1 cellular context compared by ENCODE assay signal in genomic region chr14:30521899-30522736, GRCh38.
TF ChIP-seq lines count a peak whose summit lies in the region.

No MANE protein-coding gene starts in this region.

TF ChIP-seq in K562, 482 proteins besides CTCF, POLR2A, EP300 and RAD21 (continued from another document):
- TF ChIP-seq SMC3 (conservative IDR thresholded peaks at IDR 0.05; ENCODE audit: insufficient read depth, low read depth, low read length), result 0 out of 2 replicates have a peak, but pooled peaks have one; percentile 25
